In the genomic region with DNA sequence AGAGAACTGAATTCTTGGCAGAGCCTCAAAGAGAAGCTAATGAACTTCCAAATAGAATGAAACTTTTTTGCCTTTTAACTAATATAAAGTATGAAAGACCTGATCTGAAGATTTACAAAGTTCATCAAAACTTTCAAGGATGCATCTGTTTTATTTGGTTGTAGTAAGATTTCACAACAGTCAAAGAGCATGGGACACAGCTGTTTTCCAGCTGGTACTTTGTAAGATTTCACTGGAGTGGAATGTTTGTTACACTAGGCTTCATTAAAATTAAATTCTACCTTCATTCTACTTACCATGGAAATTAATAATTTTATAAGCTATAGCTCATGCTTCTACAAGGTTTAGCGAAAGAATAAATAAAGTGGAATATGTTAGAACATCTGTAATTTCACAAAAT, we compare ENCODE assay signal across 22 cellular contexts.
A peak's percentile ranks its signal among the peaks of the same experiment; 100 is the strongest.
DNase-seq lines count a peak whose midpoint lies in the region; ATAC-seq and TF ChIP-seq lines count a peak whose summit lies in the region.
"Had no signal": no experiment of that assay in that cellular context is flagged by ENCODE, and none has a peak within 500 bp of the region (broad histone marks: within the 10 kb centered on the region; RNA-seq: fewer than 3 reads in every experiment).

No MANE protein-coding gene starts in this region.

- H3K9me3 ChIP-seq in adipocyte (ENCODE audit: control insufficient read depth, low read length), result no peaks in the 10 kb centered on the region
- H3K9me3 ChIP-seq: BLaER1 had no signal

- H3K9me3 Mint-ChIP-seq in activated CD8-positive, alpha-beta memory T cell treated with anti-CD3 and anti-CD28 coated beads, Interleukin-2, amount 10 ng/mL, durations not matched to agents 7 days and 5 days (ENCODE audit: low read depth), result peaks cover 9% of the 10 kb centered on the region

- intact Hi-C loops in Right ventricle myocardium superior (cut with DNase I), result no loop called here
- intact Hi-C loops in cardiac septum (cut with DNase I), result no loop called here
- intact Hi-C loops in sciatic nerve (cut with DNase I), result no loop called here

- TF ChIP-seq CTCF in fibroblast of mammary gland (conservative IDR thresholded peaks at IDR 0.05; ENCODE audit: control insufficient read depth, insufficient read depth, low read depth, low read length), result no peak

- CTCF ChIA-PET in activated CD8-positive, alpha-beta memory T cell treated with anti-CD3 and anti-CD28 coated beads, Interleukin-2, amount 10 ng/mL, durations not matched to agents 7 days and 5 days (lab: Charles Lee), result no interaction called here

- ATAC-seq in Right ventricle myocardium superior (ENCODE audit: poor library complexity) (peak; percentile 83), sciatic nerve (peak; percentile 78), HG03039 (IDR thresholded peaks at IDR 0.05; ENCODE audit: unreplicated experiment) (no peak)
- no peak for ATAC-seq in activated CD8-positive, alpha-beta memory T cell treated with anti-CD3 and anti-CD28 coated beads, Interleukin-2, amount 10 ng/mL, durations not matched to agents 7 days and 5 days
- ATAC-seq: GM12878 had no signal

- no peak for DNase-seq in Right ventricle myocardium superior
- no peak for DNase-seq in cardiac septum (ENCODE audit: low spot score)
- DNase-seq in adipocyte (ENCODE audit: low read depth), result peak; percentile 77
- DNase-seq in fibroblast of mammary gland (ENCODE audit: low read depth), result peak; percentile 25
- no peak for DNase-seq in sciatic nerve (ENCODE audit: low spot score)
- no peak for DNase-seq in NCI-H187 (lab: John Stamatoyannopoulos, UW)
- DNase-seq in activated CD8-positive, alpha-beta memory T cell treated with anti-CD3 and anti-CD28 coated beads, Interleukin-2, amount 10 ng/mL, durations not matched to agents 7 days and 5 days, result no peak
- DNase-seq: 8988T; CD4-positive, alpha-beta memory T cell; DMS153; GDM1; KG1; NCI-H1417 treated with DMSO at 0.1 percent for 48 hours; NCI-H1930; NCI-H226; NCI-H524; NCI-H82; OCI-M1; SIG-M5 had no signal

- no peaks in the 10 kb centered on the region for H3K4me1 Mint-ChIP-seq in activated CD8-positive, alpha-beta memory T cell treated with anti-CD3 and anti-CD28 coated beads, Interleukin-2, amount 10 ng/mL, durations not matched to agents 7 days and 5 days
- H3K4me1 Mint-ChIP-seq: CD4-positive, alpha-beta memory T cell had no signal

- H3K27me3 ChIP-seq in adipocyte (replicated peaks; ENCODE audit: control insufficient read depth, insufficient read depth, low read length), result no peaks in the 10 kb centered on the region
- H3K27me3 ChIP-seq: BLaER1 had no signal

- H3K36me3 ChIP-seq in adipocyte (ENCODE audit: control insufficient read depth, insufficient read depth, low read length, severe bottlenecking), result no peaks in the 10 kb centered on the region
- H3K36me3 ChIP-seq: BLaER1 had no signal

- no peak overlapping the region for H3K4me3 ChIP-seq in adipocyte (ENCODE audit: low read length)
- no peak overlapping the region for H3K4me3 ChIP-seq in fibroblast of mammary gland (ENCODE audit: control insufficient read depth, low read depth, low read length)
- H3K4me3 ChIP-seq: BLaER1, GM12878 had no signal

- H3K4me3 Mint-ChIP-seq in activated CD8-positive, alpha-beta memory T cell treated with anti-CD3 and anti-CD28 coated beads, Interleukin-2, amount 10 ng/mL, durations not matched to agents 7 days and 5 days, result no peak overlapping the region
- H3K4me3 Mint-ChIP-seq: CD4-positive, alpha-beta memory T cell had no signal

- no peaks in the 10 kb centered on the region for H3K4me1 ChIP-seq in adipocyte (ENCODE audit: control insufficient read depth, insufficient read depth, low read length)
- H3K4me1 ChIP-seq: BLaER1 had no signal

- H3K36me3 Mint-ChIP-seq in activated CD8-positive, alpha-beta memory T cell treated with anti-CD3 and anti-CD28 coated beads, Interleukin-2, amount 10 ng/mL, durations not matched to agents 7 days and 5 days, result no peaks in the 10 kb centered on the region
- H3K36me3 Mint-ChIP-seq: CD4-positive, alpha-beta memory T cell had no signal

- H3K27ac Mint-ChIP-seq in activated CD8-positive, alpha-beta memory T cell treated with anti-CD3 and anti-CD28 coated beads, Interleukin-2, amount 10 ng/mL, durations not matched to agents 7 days and 5 days, result no peak overlapping the region
- H3K27ac Mint-ChIP-seq: CD4-positive, alpha-beta memory T cell had no signal

- H3K9ac ChIP-seq in adipocyte (ENCODE audit: low read length), result no peak overlapping the region
- H3K9ac ChIP-seq: BLaER1 had no signal

- H3K27me3 Mint-ChIP-seq in activated CD8-positive, alpha-beta memory T cell treated with anti-CD3 and anti-CD28 coated beads, Interleukin-2, amount 10 ng/mL, durations not matched to agents 7 days and 5 days, result no peaks in the 10 kb centered on the region
- H3K27me3 Mint-ChIP-seq: CD4-positive, alpha-beta memory T cell had no signal

Comparison
In these comparisons a context has a peak if more than half of its experiments do, and no peak if none do; other contexts are left out.
1. ATAC-seq: peak in Right ventricle myocardium superior (single experiment) and sciatic nerve (single experiment); none in HG03039 (single experiment) and activated CD8-positive, alpha-beta memory T cell treated with anti-CD3 and anti-CD28 coated beads, Interleukin-2, amount 10 ng/mL, durations not matched to agents 7 days and 5 days (single experiment).
2. DNase-seq: peak in adipocyte (single experiment) and fibroblast of mammary gland (single experiment); none in Right ventricle myocardium superior (single experiment), cardiac septum (single experiment), sciatic nerve (single experiment), NCI-H187 (0 of 2) and activated CD8-positive, alpha-beta memory T cell treated with anti-CD3 and anti-CD28 coated beads, Interleukin-2, amount 10 ng/mL, durations not matched to agents 7 days and 5 days (single experiment).